Comparison of ENCODE assay signal across 1 cellular context in the genomic region with DNA sequence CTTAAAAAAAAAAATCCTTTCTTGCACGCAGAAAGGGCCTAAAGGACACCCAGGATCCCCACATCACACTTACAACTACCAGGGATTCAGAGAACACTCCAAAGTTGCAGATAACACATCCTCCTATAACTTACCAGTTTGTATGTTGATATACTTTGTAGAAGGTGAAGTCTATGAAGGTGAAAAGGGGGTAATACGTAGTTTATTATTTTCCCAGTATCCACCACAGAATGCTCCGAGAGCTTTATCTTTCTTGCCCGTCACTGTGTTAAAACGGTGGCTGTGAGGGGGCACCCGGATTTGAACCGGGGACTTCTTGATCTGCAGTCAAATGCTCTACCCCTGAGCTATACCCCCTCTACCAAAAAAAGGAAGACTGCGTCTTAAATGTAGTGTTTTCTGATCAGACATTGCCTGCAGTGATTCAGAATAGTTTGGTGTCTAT.
A peak's percentile ranks its signal among the peaks of the same experiment; 100 is the strongest.
TF ChIP-seq lines count a peak whose summit lies in the region.

No MANE protein-coding gene starts in this region.

TF ChIP-seq in HepG2, 621 proteins besides CTCF, POLR2A, EP300 and RAD21:
- TF ChIP-seq, protein P1, sequence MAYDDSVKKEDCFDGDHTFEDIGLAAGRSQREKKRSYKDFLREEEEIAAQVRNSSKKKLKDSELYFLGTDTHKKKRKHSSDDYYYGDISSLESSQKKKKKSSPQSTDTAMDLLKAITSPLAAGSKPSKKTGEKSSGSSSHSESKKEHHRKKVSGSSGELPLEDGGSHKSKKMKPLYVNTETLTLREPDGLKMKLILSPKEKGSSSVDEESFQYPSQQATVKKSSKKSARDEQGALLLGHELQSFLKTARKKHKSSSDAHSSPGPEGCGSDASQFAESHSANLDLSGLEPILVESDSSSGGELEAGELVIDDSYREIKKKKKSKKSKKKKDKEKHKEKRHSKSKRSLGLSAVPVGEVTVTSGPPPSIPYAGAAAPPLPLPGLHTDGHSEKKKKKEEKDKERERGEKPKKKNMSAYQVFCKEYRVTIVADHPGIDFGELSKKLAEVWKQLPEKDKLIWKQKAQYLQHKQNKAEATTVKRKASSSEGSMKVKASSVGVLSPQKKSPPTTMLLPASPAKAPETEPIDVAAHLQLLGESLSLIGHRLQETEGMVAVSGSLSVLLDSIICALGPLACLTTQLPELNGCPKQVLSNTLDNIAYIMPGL (CRISPR knock-in tag; IDR thresholded peaks at IDR 0.05; ENCODE audit: borderline replicate concordance in 1 of 2, low read depth in 1 of 2): peak; percentile 51 to 53; a peak in 2 of 4 replicates
- TF ChIP-seq ZNF660 (CRISPR knock-in tag; IDR thresholded peaks at IDR 0.05; ENCODE audit: borderline replicate concordance, low read depth) (no peak), ZNF589 (CRISPR knock-in tag; conservative IDR thresholded peaks at IDR 0.05) (no peak), GATAD2A (CRISPR knock-in tag; IDR thresholded peaks at IDR 0.05) (peak; percentile 43; the same call in 1 of the 2 replicates), NR2F6 (IDR thresholded peaks at IDR 0.05) (0 out of 2 replicates have a peak, but pooled peaks have one; percentile 15), NR2F6 (CRISPR knock-in tag; IDR thresholded peaks at IDR 0.05) (no peak), ARID2 (CRISPR knock-in tag; IDR thresholded peaks at IDR 0.05; ENCODE audit: borderline replicate concordance) (no peak), ZNF24 (IDR thresholded peaks at IDR 0.05) (peak; percentile 96), ZNF567 (CRISPR knock-in tag; IDR thresholded peaks at IDR 0.05; ENCODE audit: borderline replicate concordance) (no peak), THAP11 (CRISPR knock-in tag; IDR thresholded peaks at IDR 0.05) (peak; percentile 31; the same call in 1 of the 2 replicates), PRMT3 (CRISPR knock-in tag; IDR thresholded peaks at IDR 0.05; ENCODE audit: borderline replicate concordance, low read depth) (0 out of 2 replicates have a peak, but pooled peaks have one; percentile 53), NFIC (IDR thresholded peaks at IDR 0.05; ENCODE audit: low read length) (0 out of 2 replicates have a peak, but pooled peaks have one; percentile 21), SOX6 (IDR thresholded peaks at IDR 0.05) (no peak), SOX6 (CRISPR knock-in tag; IDR thresholded peaks at IDR 0.05) (peak; percentile 26; the same call in 1 of the 2 replicates), CREB1 (IDR thresholded peaks at IDR 0.05) (no peak), CREB1 (CRISPR knock-in tag; IDR thresholded peaks at IDR 0.05) (0 out of 2 replicates have a peak, but pooled peaks have one; percentile 22), SSRP1 (CRISPR knock-in tag; IDR thresholded peaks at IDR 0.05) (peak; percentile 97), MAF1 (CRISPR knock-in tag; IDR thresholded peaks at IDR 0.05; ENCODE audit: borderline replicate concordance) (0 out of 2 replicates have a peak, but pooled peaks have one; percentile 60), THRA (CRISPR knock-in tag; IDR thresholded peaks at IDR 0.05; ENCODE audit: borderline replicate concordance) (no peak), MYPOP (CRISPR knock-in tag; IDR thresholded peaks at IDR 0.05) (peak; percentile 45; the same call in 1 of the 2 replicates)
